8 cellular contexts compared by ENCODE assay signal in genomic region chr4:1856920-1857699, GRCh38. TPM values are rescaled to one million over a fixed set of nuclear protein-coding genes. Genes with fewer than 3 reads are reported as not detected.
DNase-seq lines count a peak whose midpoint lies in the region; ATAC-seq and TF ChIP-seq lines count a peak whose summit lies in the region.

No MANE protein-coding gene starts in this region.

- peak overlapping the region; percentile 84 for H3K4me3 Mint-ChIP-seq in activated T-helper 1 cell treated with anti-CD3 and anti-CD28 coated beads, Interleukin-12 subunit alpha, Interleukin-12 subunit beta, Interleukin-2, Interleukin-4 antibody, amounts not matched to agents 30 ng/mL and 10 ng/mL and 1 ng/mL, durations not matched to agents 14 hours and 24 hours and 36 hours

- ATAC-seq in left cardiac atrium, result peak; percentile 28 to 39
- ATAC-seq in psoas muscle, result peak; percentile 1 to 8 (median 2)
- ATAC-seq in HG03378 (IDR thresholded peaks at IDR 0.05; ENCODE audit: unreplicated experiment), result no peak

- peak overlapping the region; percentile 79 for H3K27ac ChIP-seq in psoas muscle

- H3K4me3 ChIP-seq in psoas muscle, result peak overlapping the region; percentile 95

- peaks cover 24% of the 10 kb centered on the region for H3K4me1 ChIP-seq in psoas muscle

- peaks cover 0 to 6% of the 10 kb centered on the region in 2 donors for H3K36me3 ChIP-seq in psoas muscle (ENCODE audit: insufficient read depth in 1 of 2, low read depth in 1 of 2)

- no peaks in the 10 kb centered on the region for H3K9me3 ChIP-seq in psoas muscle

- H3K9me3 Mint-ChIP-seq in activated T-helper 1 cell treated with anti-CD3 and anti-CD28 coated beads, Interleukin-12 subunit alpha, Interleukin-12 subunit beta, Interleukin-2, Interleukin-4 antibody, amounts not matched to agents 30 ng/mL and 10 ng/mL and 1 ng/mL, durations not matched to agents 14 hours and 24 hours and 36 hours, result no peaks in the 10 kb centered on the region

- peaks cover 33% of the 10 kb centered on the region for H3K4me1 Mint-ChIP-seq in activated T-helper 1 cell treated with anti-CD3 and anti-CD28 coated beads, Interleukin-12 subunit alpha, Interleukin-12 subunit beta, Interleukin-2, Interleukin-4 antibody, amounts not matched to agents 30 ng/mL and 10 ng/mL and 1 ng/mL, durations not matched to agents 14 hours and 24 hours and 36 hours (ENCODE audit: low read depth)

- H3K27me3 Mint-ChIP-seq in activated T-helper 1 cell treated with anti-CD3 and anti-CD28 coated beads, Interleukin-12 subunit alpha, Interleukin-12 subunit beta, Interleukin-2, Interleukin-4 antibody, amounts not matched to agents 30 ng/mL and 10 ng/mL and 1 ng/mL, durations not matched to agents 14 hours and 24 hours and 36 hours (ENCODE audit: insufficient read depth), result no peaks in the 10 kb centered on the region

- peak; percentile 0 for TF ChIP-seq CTCF in psoas muscle (IDR thresholded peaks at IDR 0.05)

- peaks cover 13% of the 10 kb centered on the region for H3K36me3 Mint-ChIP-seq in activated T-helper 1 cell treated with anti-CD3 and anti-CD28 coated beads, Interleukin-12 subunit alpha, Interleukin-12 subunit beta, Interleukin-2, Interleukin-4 antibody, amounts not matched to agents 30 ng/mL and 10 ng/mL and 1 ng/mL, durations not matched to agents 14 hours and 24 hours and 36 hours (ENCODE audit: low read depth)

- DNase-seq in activated CD4-positive, alpha-beta T cell treated with anti-CD3 and anti-CD28 coated beads for 48 hours, result peak; percentile 20
- no peak for DNase-seq in activated CD4-positive, alpha-beta T cell treated with anti-CD3 and anti-CD28 coated beads, Interleukin-2, amount 50 U/mL, for 1 hour
- DNase-seq in activated T-helper 1 cell treated with anti-CD3 and anti-CD28 coated beads, Interleukin-12 subunit alpha, Interleukin-12 subunit beta, Interleukin-2, Interleukin-4 antibody, amounts not matched to agents 30 ng/mL and 10 ng/mL and 1 ng/mL, durations not matched to agents 14 hours and 24 hours and 36 hours (ENCODE audit: low spot score), result no peak
- DNase-seq in left cardiac atrium (no peak), psoas muscle (peak in 1 of 2 donors; percentile 35), Ammon's horn (ENCODE audit: low spot score) (no peak), NCI-H446 treated with DMSO at 0.1 percent for 48 hours (lab: John Stamatoyannopoulos, UW) (no peak)

- intact Hi-C loops in activated T-helper 1 cell treated with anti-CD3 and anti-CD28 coated beads, Interleukin-12 subunit alpha, Interleukin-12 subunit beta, Interleukin-2, Interleukin-4 antibody, amounts not matched to agents 30 ng/mL and 10 ng/mL and 1 ng/mL, durations not matched to agents 14 hours and 24 hours and 36 hours (cut with micrococcal nuclease), result loop anchor here (1.0 to 10.0 kb wide), 13 partner anchors 13 to 925 kb away; partner anchors contain the start of genes CFAP99, CTBP1, FAM193A and GAK
- intact Hi-C loops in left cardiac atrium (cut with DNase I) (loop anchor here in 1 of 2 donors (1.0 kb wide), 1 partner anchor 13 kb away; no protein-coding TSS in a partner anchor), psoas muscle (cut with DNase I) (loop anchor here in 1 of 2 donors (5.0 kb wide), 1 partner anchor 40 kb away; no protein-coding TSS in a partner anchor)

- 21 to 26% (median 23%) methylated on average over 28 to 33 of the region's 33 CpGs for WGBS in psoas muscle, 3 donors

- no peaks in the 10 kb centered on the region for H3K27me3 ChIP-seq in psoas muscle (ENCODE audit: insufficient read depth in 3 of 3, low read length in 2 of 3)

- peak overlapping the region; percentile 61 for H3K27ac Mint-ChIP-seq in activated T-helper 1 cell treated with anti-CD3 and anti-CD28 coated beads, Interleukin-12 subunit alpha, Interleukin-12 subunit beta, Interleukin-2, Interleukin-4 antibody, amounts not matched to agents 30 ng/mL and 10 ng/mL and 1 ng/mL, durations not matched to agents 14 hours and 24 hours and 36 hours

RNA-seq across cellular contexts. Expression of gene LETM1, which starts 1.2 kb away (rescaled TPM):
- total RNA-seq in activated T-helper 1 cell treated with anti-CD3 and anti-CD28 coated beads, Interleukin-12 subunit alpha, Interleukin-12 subunit beta, Interleukin-2, Interleukin-4 antibody, amounts not matched to agents 30 ng/mL and 10 ng/mL and 1 ng/mL, durations not matched to agents 14 hours and 24 hours and 36 hours, result 93.9 and 101 TPM in 2 replicates
- 10 to 100 TPM; 37.2 to 50.5 TPM for total RNA-seq in left cardiac atrium
- 10 to 100 TPM; 26.8 to 50.3 (median 40.1) TPM for total RNA-seq in psoas muscle
- 10 to 100 TPM; 14.1 to 26.1 (median 25.1) TPM for polyA plus RNA-seq in psoas muscle

RNA-seq across cellular contexts. Expression of gene NSD2, which starts 14.1 kb away (rescaled TPM):
- 200 and 202 TPM in 2 replicates for total RNA-seq in activated T-helper 1 cell treated with anti-CD3 and anti-CD28 coated beads, Interleukin-12 subunit alpha, Interleukin-12 subunit beta, Interleukin-2, Interleukin-4 antibody, amounts not matched to agents 30 ng/mL and 10 ng/mL and 1 ng/mL, durations not matched to agents 14 hours and 24 hours and 36 hours
- total RNA-seq in left cardiac atrium (10 to 100 TPM; 30.0 to 38.7 TPM), psoas muscle (10 to 100 TPM; 21.2 to 36.0 (median 25.2) TPM)
- 10 to 100 TPM in 1 of 3 donors, 1 to 10 TPM in 2; 5.6 to 19.2 (median 6.7) TPM for polyA plus RNA-seq in psoas muscle
